13 cellular contexts compared by ENCODE assay signal in the genomic region with DNA sequence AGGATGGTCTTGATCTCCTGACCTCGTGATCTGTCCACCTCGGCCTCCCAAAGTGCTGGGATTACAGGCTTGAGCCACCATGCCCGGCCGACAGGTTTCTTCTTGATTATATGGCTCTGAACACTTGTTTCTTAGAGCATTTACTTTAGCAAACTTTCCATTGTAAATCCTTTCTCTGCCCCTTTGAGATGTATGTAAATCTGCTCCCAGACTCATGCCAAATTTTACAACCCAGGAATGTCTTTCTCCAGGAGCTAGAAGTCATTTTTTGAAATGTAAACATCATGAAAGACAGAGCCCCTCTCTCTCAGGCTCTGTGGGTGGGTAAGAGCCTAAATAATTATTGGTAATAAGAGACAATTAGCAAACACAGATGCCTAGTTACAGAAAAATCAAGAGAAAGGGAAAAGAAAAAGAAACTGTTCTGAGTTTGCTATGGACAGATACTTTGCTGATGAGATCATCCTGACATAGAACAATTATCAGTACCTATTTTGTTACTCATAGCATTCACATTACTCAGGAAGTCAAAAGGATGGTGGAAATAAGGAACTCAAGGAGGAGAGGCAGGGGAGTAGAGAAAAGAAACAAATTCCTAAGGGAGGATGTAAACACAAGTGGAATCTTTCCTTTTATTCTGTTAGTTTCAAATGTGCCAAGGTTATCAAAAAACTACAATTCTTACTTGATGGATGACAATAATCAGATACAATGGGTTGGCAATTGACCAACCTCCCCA.
DNase-seq lines count a peak whose midpoint lies in the region; ATAC-seq, FAIRE-seq and TF ChIP-seq lines count a peak whose summit lies in the region.
"Had no signal": no experiment of that assay in that cellular context is flagged by ENCODE, and none has a peak within 500 bp of the region (broad histone marks: within the 10 kb centered on the region; RNA-seq: fewer than 3 reads in every experiment).

No MANE protein-coding gene starts in this region.

- no peaks in the 10 kb centered on the region for H3K27me3 ChIP-seq in foreskin keratinocyte
- no peaks in the 10 kb centered on the region for H3K27me3 ChIP-seq in H7 (ENCODE audit: control insufficient read depth, insufficient read depth, low read length)
- H3K27me3 ChIP-seq in left ventricle myocardium inferior (ENCODE audit: low read depth): no peaks in the 10 kb centered on the region

- no peaks in the 10 kb centered on the region for H3K9me3 ChIP-seq in left ventricle myocardium inferior (replicated peaks)

- peaks cover 11% of the 10 kb centered on the region for H3K4me1 ChIP-seq in foreskin keratinocyte
- no peaks in the 10 kb centered on the region for H3K4me1 ChIP-seq in left ventricle myocardium inferior

- H3K4me3 ChIP-seq in H7 (ENCODE audit: insufficient read depth, low read depth, low read length) (no peak overlapping the region), left ventricle myocardium inferior (no peak overlapping the region)

- peak; percentile 66 for FAIRE-seq in H54 (lab: Jason Lieb, UNC)
- FAIRE-seq: G401.6, islet of Langerhans had no signal

- peak overlapping the region; percentile 42 for H3K27ac ChIP-seq in foreskin keratinocyte
- no peak overlapping the region for H3K27ac ChIP-seq in left ventricle myocardium inferior (replicated peaks)

- intact Hi-C loops in left ventricle myocardium inferior (cut with micrococcal nuclease): no loop called here

- DNase-seq in H54 (ENCODE audit: insufficient read length, low spot score) (peak; percentile 18), amniotic epithelial cell (ENCODE audit: low read depth) (peak; percentile 85), foreskin keratinocyte (peak; percentile 67 to 89), stromal cell of bone marrow (ENCODE audit: low read depth) (peak; percentile 15), H7 (no peak), NCI-H1417 treated with DMSO at 0.1 percent for 48 hours (lab: John Stamatoyannopoulos, UW) (no peak), D341Med (ENCODE audit: low spot score) (no peak), left ventricle myocardium inferior (no peak)
- DNase-seq: activated CD8-positive, alpha-beta memory T cell treated with anti-CD3 and anti-CD28 coated beads, Interleukin-2, amount 10 ng/mL, durations not matched to agents 7 days and 5 days; activated naive CD8-positive, alpha-beta T cell treated with anti-CD3 and anti-CD28 coated beads, Interleukin-2, amount 50 U/mL, for 24 hours had no signal

- H3K36me3 ChIP-seq in H7 (replicated peaks; ENCODE audit: control insufficient read depth, insufficient read depth, low read length) (no peaks in the 10 kb centered on the region), left ventricle myocardium inferior (no peaks in the 10 kb centered on the region)

- TF ChIP-seq CTCF in foreskin keratinocyte (conservative IDR thresholded peaks at IDR 0.05) (no peak), left ventricle myocardium inferior (IDR thresholded peaks at IDR 0.05; ENCODE audit: borderline replicate concordance) (no peak)

- ATAC-seq in foreskin keratinocyte: peak; percentile 99
- ATAC-seq: activated CD8-positive, alpha-beta memory T cell treated with anti-CD3 and anti-CD28 coated beads, Interleukin-2, amount 10 ng/mL, durations not matched to agents 7 days and 5 days; activated naive CD8-positive, alpha-beta T cell treated with anti-CD3 and anti-CD28 coated beads, Interleukin-2, amount 50 U/mL, for 24 hours; Panc1 had no signal

- no peak for TF ChIP-seq POLR2A in H54 (IDR thresholded peaks at IDR 0.05; ENCODE audit: low read depth, low read length)

Comparison
In these comparisons a context has a peak if more than half of its experiments do, and no peak if none do; other contexts are left out.
1. DNase-seq: peak in H54 (single experiment), amniotic epithelial cell (single experiment), foreskin keratinocyte (2 of 2) and stromal cell of bone marrow (single experiment); none in H7 (single experiment), NCI-H1417 treated with DMSO at 0.1 percent for 48 hours (single experiment), D341Med (single experiment) and left ventricle myocardium inferior (single experiment).